8 cellular contexts compared by ENCODE assay signal in genomic region chr7:130875265-130875741, GRCh38.
DNase-seq lines count a peak whose midpoint lies in the region; ATAC-seq, FAIRE-seq and TF ChIP-seq lines count a peak whose summit lies in the region.

No MANE protein-coding gene starts in this region.

- in situ Hi-C loops in T47D (cut with HindIII; ENCODE audit: low pct_unique_long_range_greater_than_20kb, low sequenced_read_pairs), result no loop called here
- in situ Hi-C loops in HepG2 (cut with HindIII; ENCODE audit: extremely low pct_ligation_motif_present, low pct_unique_long_range_greater_than_20kb), result no loop called here

- H3K27me3 ChIP-seq in GM23338 (ENCODE audit: insufficient read depth) (no peaks in the 10 kb centered on the region), HepG2 (ENCODE audit: control insufficient read depth in 1 of 2, insufficient read depth in 2 of 2, low read length in 2 of 2) (no peaks in the 10 kb centered on the region), uterus (no peaks in the 10 kb centered on the region)

- intact Hi-C loops in HepG2 (cut with micrococcal nuclease; ENCODE audit: unreplicated experiment) (loop anchor here (2.0 kb wide), 1 partner anchor 165 kb away; no protein-coding TSS in a partner anchor), uterus (cut with DNase I; ENCODE audit: low total_unique reads) (no loop called here)

- ATAC-seq in GM23338 (peak; percentile 94), HepG2 (peak; percentile 92), GM19397 (IDR thresholded peaks at IDR 0.05; ENCODE audit: unreplicated experiment) (no peak), GM19328 (IDR thresholded peaks at IDR 0.05; ENCODE audit: unreplicated experiment) (no peak)

- no peaks in the 10 kb centered on the region; the same call in 1 of the 2 replicates for H4K20me1 ChIP-seq in GM23338 (replicated peaks; ENCODE audit: insufficient read depth)
- peaks cover 7% of the 10 kb centered on the region; the same call in 1 of the 2 replicates for H4K20me1 ChIP-seq in HepG2 (ENCODE audit: insufficient read depth, low read length)

- WGBS in HepG2 (ENCODE audit: low lambda C conversion rate), result 15% methylated on average over 6 of the region's 6 CpGs

- POLR2A ChIA-PET in HepG2 (lab: Yijun Ruan, JAX), result interaction anchor here (1.3 kb wide), 1 partner anchor 10 kb away, joined by 3 read pairs; no protein-coding TSS in a partner anchor

- H3K27me3 Mint-ChIP-seq in GM23338 (ENCODE audit: insufficient read depth, low read depth, poor library complexity), result peaks cover 4% of the 10 kb centered on the region

- H3K36me3 ChIP-seq in GM23338 (ENCODE audit: insufficient read depth) (no peaks in the 10 kb centered on the region), HepG2 (replicated peaks in 1 of 2; ENCODE audit: control insufficient read depth in 1 of 2, insufficient read depth in 2 of 2, low read length in 2 of 2) (peaks cover 3 to 36% of the 10 kb centered on the region in 2 experiments), uterus (no peaks in the 10 kb centered on the region)

- no TSS peak for BruUV-seq in HepG2 (replicated peaks; lab: Mats Ljungman, UMichigan)

- H3K27ac Mint-ChIP-seq in GM23338, result no peak overlapping the region

- H3K27ac ChIP-seq in GM23338 (ENCODE audit: low read depth), result peak overlapping the region; percentile 80
- H3K27ac ChIP-seq in HepG2 (ENCODE audit: extremely low read length, insufficient read depth, low read length), result no peak overlapping the region
- H3K27ac ChIP-seq in uterus, result peak overlapping the region in 1 of 2 donors; percentile 7

- H3K9me2 ChIP-seq in GM23338 (ENCODE audit: insufficient read depth), result no peaks in the 10 kb centered on the region

- H3K79me2 ChIP-seq in GM23338 (replicated peaks; ENCODE audit: insufficient read depth) (no peaks in the 10 kb centered on the region), HepG2 (ENCODE audit: insufficient read depth, low read length) (no peaks in the 10 kb centered on the region)

- no peaks in the 10 kb centered on the region for H3F3A ChIP-seq in GM23338 (replicated peaks; ENCODE audit: low read depth)

- CTCF ChIA-PET in HepG2 (lab: Yijun Ruan, JAX; ENCODE audit: low intra/inter-chr PET ratio, low total read pairs), result interaction anchor here (1.3 to 2.0 kb wide), 4 partner anchors 20 to 165 kb away, joined by 3 to 9 read pairs (median 6); no protein-coding TSS in a partner anchor

- no peaks in the 10 kb centered on the region for H3K9me3 ChIP-seq in HepG2 (ENCODE audit: low read length)
- H3K9me3 ChIP-seq in uterus, result no peaks in the 10 kb centered on the region

- peaks cover 37% of the 10 kb centered on the region for H3K4me1 Mint-ChIP-seq in GM23338

- FAIRE-seq in HepG2 (lab: Jason Lieb, UNC), result peak; percentile 48

- H2AFZ ChIP-seq in GM23338 (no peak overlapping the region), HepG2 (ENCODE audit: low read length) (no peak overlapping the region)

- TF ChIP-seq EP300 in HepG2 (IDR thresholded peaks at IDR 0.05; ENCODE audit: low read depth in 2 of 2, low read length in 2 of 2) (0 out of 4 replicates have a peak, but pooled peaks of 1 of the 2 experiments have one; percentile 33), HepG2 (CRISPR knock-in tag; IDR thresholded peaks at IDR 0.05; ENCODE audit: borderline replicate concordance) (no peak)

- H3K9ac ChIP-seq in HepG2 (ENCODE audit: insufficient read depth, low read depth, low read length), result no peak overlapping the region

- peak; percentile 78 for TF ChIP-seq RAD21 in HepG2 (CRISPR knock-in tag; IDR thresholded peaks at IDR 0.05)

- H3K4me1 ChIP-seq in GM23338 (ENCODE audit: insufficient read depth) (peaks cover 27% of the 10 kb centered on the region), HepG2 (ENCODE audit: insufficient read depth, low read length) (peaks cover 19% of the 10 kb centered on the region), uterus (peaks cover 0 to 4% of the 10 kb centered on the region in 2 donors)

- TF ChIP-seq POLR2A in HepG2 (IDR thresholded peaks at IDR 0.05; ENCODE audit: insufficient read depth in 1 of 2, low read depth in 2 of 2, low read length in 2 of 2) (no peak), uterus (IDR thresholded peaks at IDR 0.05) (no peak)

- H3K4me3 Mint-ChIP-seq in GM23338, result no peak overlapping the region

- H3K9me3 Mint-ChIP-seq in GM23338, result no peaks in the 10 kb centered on the region

- H3K4me3 ChIP-seq in GM23338 (no peak overlapping the region), HepG2 (replicated peaks in 1 of 3; ENCODE audit: insufficient read depth in 1 of 3, low read depth in 2 of 3, low read length in 3 of 3) (no peak overlapping the region), uterus (no peak overlapping the region)

- peak; percentile 77 to 96 for TF ChIP-seq CTCF in GM23338 (conservative IDR thresholded peaks at IDR 0.05; ENCODE audit: low read depth in 2 of 2)
- TF ChIP-seq CTCF in HepG2 (CRISPR knock-in tag; IDR thresholded peaks at IDR 0.05), result peak; percentile 87
- peak; percentile 56 to 83 (median 66) for TF ChIP-seq CTCF in uterus (IDR thresholded peaks at IDR 0.05)

- H3K4me2 ChIP-seq in GM23338, result peak overlapping the region; percentile 50; the same call in 1 of the 2 replicates
- H3K4me2 ChIP-seq in HepG2 (ENCODE audit: low read depth, low read length), result no peak overlapping the region

- DNase-seq in DMS53 treated with DMSO at 0.1 percent for 48 hours (lab: John Stamatoyannopoulos, UW; ENCODE audit: unreplicated experiment) (peak; percentile 71), GM23338 (ENCODE audit: low spot score) (peak; percentile 87), RPMI8226 (peak; percentile 73), T47D (ENCODE audit: low read depth in 1 of 2, low spot score in 1 of 2) (peak; percentile 38 to 57), HepG2 (ENCODE audit: low spot score) (peak; percentile 54), uterus (no peak)

- no peaks in the 10 kb centered on the region for H3K36me3 Mint-ChIP-seq in GM23338 (ENCODE audit: low read depth)

TF ChIP-seq in GM23338, 12 proteins besides CTCF, POLR2A, EP300 and RAD21 (continues in another document):
- TF ChIP-seq EZH2phosphoT487 (IDR thresholded peaks at IDR 0.05; ENCODE audit: unreplicated experiment), result no peak
- TF ChIP-seq ZNF114 (CRISPR knock-in tag; IDR thresholded peaks at IDR 0.05), result no peak
- no peak for TF ChIP-seq REST (IDR thresholded peaks at IDR 0.05; ENCODE audit: unreplicated experiment)
- no peak for TF ChIP-seq POLR2AphosphoS5 (IDR thresholded peaks at IDR 0.05; ENCODE audit: low read depth)
- TF ChIP-seq NANOG (IDR thresholded peaks at IDR 0.05; ENCODE audit: borderline replicate concordance), result no peak

TF ChIP-seq in HepG2, 621 proteins besides CTCF, POLR2A, EP300 and RAD21 (continues in another document):
- no peak for TF ChIP-seq HOXA7 (CRISPR knock-in tag; IDR thresholded peaks at IDR 0.05)
- TF ChIP-seq MIXL1 (CRISPR knock-in tag; IDR thresholded peaks at IDR 0.05), result no peak
- no peak for TF ChIP-seq ZNF546 (CRISPR knock-in tag; conservative IDR thresholded peaks at IDR 0.05)
- TF ChIP-seq ZNF431 (CRISPR knock-in tag; IDR thresholded peaks at IDR 0.05; ENCODE audit: borderline replicate concordance, low read depth), result no peak
- TF ChIP-seq STAG1 (CRISPR knock-in tag; IDR thresholded peaks at IDR 0.05), result peak; percentile 89
- no peak for TF ChIP-seq PHF21A (CRISPR knock-in tag; IDR thresholded peaks at IDR 0.05)
- peak; percentile 55 for TF ChIP-seq XRCC5 (optimal IDR thresholded peaks at IDR 0.05; ENCODE audit: low read length)
- TF ChIP-seq ZNF543 (CRISPR knock-in tag; IDR thresholded peaks at IDR 0.05), result no peak
- no peak for TF ChIP-seq ZKSCAN1 (IDR thresholded peaks at IDR 0.05; ENCODE audit: low read length)
- TF ChIP-seq RBM22 (optimal IDR thresholded peaks at IDR 0.05; ENCODE audit: low read length), result no peak
- 0 out of 2 replicates have a peak, but pooled peaks have one; percentile 11 for TF ChIP-seq TFAP4 (IDR thresholded peaks at IDR 0.05; ENCODE audit: borderline replicate concordance, low read depth)
- no peak for TF ChIP-seq U2AF2 (IDR thresholded peaks at IDR 0.05; ENCODE audit: low read depth, low read length)
- TF ChIP-seq TFDP1 (CRISPR knock-in tag; IDR thresholded peaks at IDR 0.05; ENCODE audit: borderline replicate concordance), result peak; percentile 36; the same call in 1 of the 2 replicates
- TF ChIP-seq, protein P1, sequence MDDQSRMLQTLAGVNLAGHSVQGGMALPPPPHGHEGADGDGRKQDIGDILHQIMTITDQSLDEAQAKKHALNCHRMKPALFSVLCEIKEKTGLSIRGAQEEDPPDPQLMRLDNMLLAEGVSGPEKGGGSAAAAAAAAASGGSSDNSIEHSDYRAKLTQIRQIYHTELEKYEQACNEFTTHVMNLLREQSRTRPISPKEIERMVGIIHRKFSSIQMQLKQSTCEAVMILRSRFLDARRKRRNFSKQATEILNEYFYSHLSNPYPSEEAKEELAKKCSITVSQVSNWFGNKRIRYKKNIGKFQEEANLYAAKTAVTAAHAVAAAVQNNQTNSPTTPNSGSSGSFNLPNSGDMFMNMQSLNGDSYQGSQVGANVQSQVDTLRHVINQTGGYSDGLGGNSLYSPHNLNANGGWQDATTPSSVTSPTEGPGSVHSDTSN (CRISPR knock-in tag; IDR thresholded peaks at IDR 0.05; ENCODE audit: borderline replicate concordance), result no peak
- TF ChIP-seq ZFY (CRISPR knock-in tag; IDR thresholded peaks at IDR 0.05), result peak; percentile 32; the same call in 1 of the 2 replicates

Comparison
In these comparisons a context has a peak if more than half of its experiments do, and no peak if none do; other contexts are left out.
1. DNase-seq: peak in DMS53 treated with DMSO at 0.1 percent for 48 hours (single experiment), GM23338 (single experiment), RPMI8226 (single experiment), T47D (2 of 2) and HepG2 (single experiment); none in uterus (0 of 2).
2. ATAC-seq: peak in GM23338 (single experiment) and HepG2 (single experiment); none in GM19397 (single experiment) and GM19328 (single experiment).
3. Peak in every context shown above with its lines, with median percentiles within 50 percentile points of each other: CTCF ChIP-seq.